Comparison of ENCODE assay signal across 1 cellular context in genomic region chr11:100730266-100730665, GRCh38.
TF ChIP-seq lines count a peak whose summit lies in the region.

No MANE protein-coding gene starts in this region.

TF ChIP-seq in WTC11, 78 proteins besides CTCF, POLR2A, EP300 and RAD21 (continued from another document):
- TF ChIP-seq STAT6 (CRISPR knock-in tag; conservative IDR thresholded peaks at IDR 0.05; ENCODE audit: low read depth) (no peak), ARID4B (CRISPR knock-in tag; IDR thresholded peaks at IDR 0.05; ENCODE audit: borderline replicate concordance) (no peak), ATF3 (CRISPR knock-in tag; conservative IDR thresholded peaks at IDR 0.05) (no peak), NR1H2 (CRISPR knock-in tag; IDR thresholded peaks at IDR 0.05) (no peak)
